In the genomic region with DNA sequence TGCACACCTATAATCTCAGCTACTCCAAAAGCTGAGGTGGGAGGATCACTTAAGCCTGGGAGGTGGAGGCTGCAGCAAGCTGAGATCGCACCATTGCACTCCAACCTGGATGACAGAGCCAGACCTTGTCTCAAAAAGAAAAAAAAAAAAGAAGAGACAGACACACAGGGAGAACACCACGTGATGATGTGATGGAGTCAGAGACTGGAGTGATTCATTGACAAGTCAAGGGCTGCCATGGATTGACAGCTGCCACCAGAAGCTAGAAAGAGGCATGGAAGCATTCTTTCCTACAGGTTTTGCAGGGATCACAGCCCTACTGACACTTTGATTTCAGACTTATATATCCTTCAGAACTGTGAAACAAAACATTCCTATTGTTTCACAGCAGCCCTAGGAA, we compare ENCODE assay signal across 12 cellular contexts. TPM values are rescaled to one million over a fixed set of nuclear protein-coding genes. Genes with fewer than 3 reads are reported as not detected.
"Had no signal": no experiment of that assay in that cellular context is flagged by ENCODE, and none has a peak within 500 bp of the region (broad histone marks: within the 10 kb centered on the region; RNA-seq: fewer than 3 reads in every experiment).

No MANE protein-coding gene starts in this region.

- H3K27ac Mint-ChIP-seq: activated CD8-positive, alpha-beta T cell treated with anti-CD3 and anti-CD28 coated beads for 36 hours had no signal

- H3K27me3 ChIP-seq: heart left ventricle had no signal

- H3K36me3 ChIP-seq: heart left ventricle, stomach, thoracic aorta had no signal

- DNase-seq: activated CD4-positive, alpha-beta T cell treated with anti-CD3 and anti-CD28 coated beads for 4 hours; activated CD8-positive, alpha-beta memory T cell treated with anti-CD3 and anti-CD28 coated beads, Interleukin-2, amount 50 U/mL, for 48 hours; activated CD8-positive, alpha-beta T cell treated with anti-CD3 and anti-CD28 coated beads for 36 hours; aorta; foreskin melanocyte; heart left ventricle; left ventricle myocardium superior; mesendoderm; stomach; T1000 had no signal

- H3K4me3 Mint-ChIP-seq: activated CD8-positive, alpha-beta T cell treated with anti-CD3 and anti-CD28 coated beads for 36 hours had no signal

- H3K4me3 ChIP-seq: heart left ventricle, skin epidermis, stomach, thoracic aorta had no signal

- ATAC-seq: activated CD8-positive, alpha-beta T cell treated with anti-CD3 and anti-CD28 coated beads for 36 hours; heart left ventricle; left ventricle myocardium superior had no signal

RNA-seq across cellular contexts. Expression of gene GLT8D2, which starts 10.8 kb away (rescaled TPM):
- total RNA-seq: activated CD8-positive, alpha-beta T cell treated with anti-CD3 and anti-CD28 coated beads for 36 hours had no signal
